Comparison of ENCODE assay signal across 8 cellular contexts in genomic region chr19:1105217-1105872, GRCh38. TPM values are rescaled to one million over a fixed set of nuclear protein-coding genes. Genes with fewer than 3 reads are reported as not detected.
DNase-seq lines count a peak whose midpoint lies in the region; ATAC-seq and TF ChIP-seq lines count a peak whose summit lies in the region.

No MANE protein-coding gene starts in this region.

- TF ChIP-seq RAD21 in neural cell (conservative IDR thresholded peaks at IDR 0.05) = no peak

- no peaks in the 10 kb centered on the region for H3K36me3 Mint-ChIP-seq in CD4-positive, CD25-positive, alpha-beta regulatory T cell

- peak overlapping the region; percentile 25 to 52 (median 29) for H3K27ac Mint-ChIP-seq in CD4-positive, CD25-positive, alpha-beta regulatory T cell

- no peaks in the 10 kb centered on the region for H3K79me2 ChIP-seq in OCI-LY1 (ENCODE audit: insufficient read depth, low read length)
- H3K79me2 ChIP-seq in neural cell (replicated peaks; ENCODE audit: insufficient read depth, low read length) = peaks cover 4% of the 10 kb centered on the region

- H3K27me3 Mint-ChIP-seq in CD4-positive, CD25-positive, alpha-beta regulatory T cell = no peaks in the 10 kb centered on the region

- no peaks in the 10 kb centered on the region for H3F3A ChIP-seq in OCI-LY1 (ENCODE audit: insufficient read depth, low read length)
- H3F3A ChIP-seq in neural cell (ENCODE audit: insufficient read depth, low read length, poor library complexity, severe bottlenecking) = no peaks in the 10 kb centered on the region

- DNase-seq in CD4-positive, CD25-positive, alpha-beta regulatory T cell = no peak
- DNase-seq in KG1 (lab: John Stamatoyannopoulos, UW) = no peak
- DNase-seq in activated effector memory CD4-positive, alpha-beta T cell treated with Interleukin-2 at 50 U/mL for 16 hours = no peak
- DNase-seq in Kasumi-1 (lab: John Stamatoyannopoulos, UW) = no peak

- no peak overlapping the region for H2AFZ ChIP-seq in OCI-LY1 (ENCODE audit: low read length)
- H2AFZ ChIP-seq in neural cell (ENCODE audit: low read depth, low read length) = no peak overlapping the region

- no peak for TF ChIP-seq EP300 in neural cell (conservative IDR thresholded peaks at IDR 0.05; ENCODE audit: poor library complexity, severe bottlenecking)

- H4K20me1 ChIP-seq in OCI-LY1 (ENCODE audit: insufficient read depth, low read length) (no peaks in the 10 kb centered on the region), neural cell (ENCODE audit: insufficient read depth) (no peaks in the 10 kb centered on the region)

- TF ChIP-seq CTCF in OCI-LY1 (IDR thresholded peaks at IDR 0.05; ENCODE audit: low read length) (no peak), neural cell (IDR thresholded peaks at IDR 0.05; ENCODE audit: poor library complexity, severe bottlenecking) (no peak)

- H3K9me2 ChIP-seq in OCI-LY1 (ENCODE audit: low read depth, low read length) (no peaks in the 10 kb centered on the region), neural cell (ENCODE audit: insufficient read depth, low read length) (no peaks in the 10 kb centered on the region)

- peak overlapping the region; percentile 77 to 91 (median 82) for H3K4me3 Mint-ChIP-seq in CD4-positive, CD25-positive, alpha-beta regulatory T cell

- WGBS in ectodermal cell, 2 experiments = 57 to 59% methylated on average over 49 of the region's 49 CpGs

- peaks cover 0 to 38% (median 11%) of the 10 kb centered on the region in 4 donors for H3K4me1 Mint-ChIP-seq in CD4-positive, CD25-positive, alpha-beta regulatory T cell

- H3K4me3 ChIP-seq in CD4-positive, CD25-positive, alpha-beta regulatory T cell (ENCODE audit: low read depth, low read length) = no peak overlapping the region
- H3K4me3 ChIP-seq in OCI-LY1 (ENCODE audit: low read depth, low read length, poor library complexity, severe bottlenecking) (peak overlapping the region; percentile 89), ectodermal cell (ENCODE audit: insufficient read depth, low read depth, low read length) (peak overlapping the region; percentile 89), neural cell (ENCODE audit: low read length) (peak overlapping the region; percentile 95)

- no peak for ATAC-seq in CD4-positive, CD25-positive, alpha-beta regulatory T cell (ENCODE audit: low read depth in 2 of 2)
- ATAC-seq in HG03196 (IDR thresholded peaks at IDR 0.05; ENCODE audit: unreplicated experiment) = no peak

- peaks cover 38% of the 10 kb centered on the region for H3K4me1 ChIP-seq in CD4-positive, CD25-positive, alpha-beta regulatory T cell (ENCODE audit: control insufficient read depth, insufficient read depth, low read length, poor library complexity, severe bottlenecking)
- H3K4me1 ChIP-seq in OCI-LY1 (ENCODE audit: insufficient read depth, low read length, severe bottlenecking) = peaks cover 45% of the 10 kb centered on the region
- H3K4me1 ChIP-seq in ectodermal cell (ENCODE audit: control insufficient read depth, insufficient read depth, low read length) = peaks cover 3% of the 10 kb centered on the region

- peak overlapping the region; percentile 83; the same call in 1 of the 2 replicates for H3K9ac ChIP-seq in OCI-LY1 (ENCODE audit: low read length)
- peak overlapping the region; percentile 95 for H3K9ac ChIP-seq in neural cell (ENCODE audit: low read length)

- H3K4me2 ChIP-seq in OCI-LY1 (ENCODE audit: low read length) (peak overlapping the region; percentile 84), neural cell (ENCODE audit: low read length) (peak overlapping the region; percentile 78)

- H3K36me3 ChIP-seq in CD4-positive, CD25-positive, alpha-beta regulatory T cell (ENCODE audit: control insufficient read depth, insufficient read depth, low read length) = peaks cover 7% of the 10 kb centered on the region
- H3K36me3 ChIP-seq in OCI-LY1 (ENCODE audit: insufficient read depth, low read length) (peaks cover 14% of the 10 kb centered on the region; the same call in 1 of the 2 replicates), ectodermal cell (ENCODE audit: control insufficient read depth, insufficient read depth, low read length) (no peaks in the 10 kb centered on the region), neural cell (ENCODE audit: insufficient read depth, low read length) (no peaks in the 10 kb centered on the region)

- H3K27ac ChIP-seq in CD4-positive, CD25-positive, alpha-beta regulatory T cell (ENCODE audit: insufficient read depth, low read length, poor library complexity, severe bottlenecking) = peak overlapping the region; percentile 98
- no peak overlapping the region for H3K27ac ChIP-seq in OCI-LY1 (ENCODE audit: low read depth, low read length, poor library complexity, severe bottlenecking)
- peak overlapping the region; percentile 94 for H3K27ac ChIP-seq in ectodermal cell (ENCODE audit: insufficient read depth, low read depth, low read length, poor library complexity, severe bottlenecking)
- H3K27ac ChIP-seq in neural cell (ENCODE audit: low read length) = peak overlapping the region; percentile 91

- no peaks in the 10 kb centered on the region for H3K9me3 ChIP-seq in CD4-positive, CD25-positive, alpha-beta regulatory T cell (ENCODE audit: control insufficient read depth in 2 of 2, low read length in 2 of 2)
- H3K9me3 ChIP-seq in OCI-LY1 (ENCODE audit: low read length) (no peaks in the 10 kb centered on the region), ectodermal cell (ENCODE audit: control insufficient read depth, low read length) (no peaks in the 10 kb centered on the region), neural cell (ENCODE audit: low read length) (no peaks in the 10 kb centered on the region)

- no peaks in the 10 kb centered on the region for H3K27me3 ChIP-seq in CD4-positive, CD25-positive, alpha-beta regulatory T cell (ENCODE audit: control insufficient read depth, insufficient read depth, low read length)
- H3K27me3 ChIP-seq in OCI-LY1 (ENCODE audit: insufficient read depth, low read length) (no peaks in the 10 kb centered on the region), ectodermal cell (ENCODE audit: control insufficient read depth, insufficient read depth, low read length, poor library complexity, severe bottlenecking) (no peaks in the 10 kb centered on the region), neural cell (ENCODE audit: insufficient read depth, low read depth, low read length) (no peaks in the 10 kb centered on the region)

- H3K9me3 Mint-ChIP-seq in CD4-positive, CD25-positive, alpha-beta regulatory T cell = peaks cover 0 to 2% (median 0%) of the 10 kb centered on the region in 7 donors

TF ChIP-seq in neural cell, 6 proteins besides CTCF, POLR2A, EP300 and RAD21:
- no peak for TF ChIP-seq MXI1 (conservative IDR thresholded peaks at IDR 0.05; ENCODE audit: poor library complexity, severe bottlenecking)
- no peak for TF ChIP-seq POLR2AphosphoS5 (IDR thresholded peaks at IDR 0.05)
- no peak for TF ChIP-seq SMC3 (conservative IDR thresholded peaks at IDR 0.05; ENCODE audit: poor library complexity)
- TF ChIP-seq TAF1 (IDR thresholded peaks at IDR 0.05; ENCODE audit: low read depth) = no peak
- TF ChIP-seq EZH2 (IDR thresholded peaks at IDR 0.05; ENCODE audit: borderline replicate concordance, insufficient read depth, low read length, poor library complexity, severe bottlenecking) = no peak
- TF ChIP-seq, protein P1, sequence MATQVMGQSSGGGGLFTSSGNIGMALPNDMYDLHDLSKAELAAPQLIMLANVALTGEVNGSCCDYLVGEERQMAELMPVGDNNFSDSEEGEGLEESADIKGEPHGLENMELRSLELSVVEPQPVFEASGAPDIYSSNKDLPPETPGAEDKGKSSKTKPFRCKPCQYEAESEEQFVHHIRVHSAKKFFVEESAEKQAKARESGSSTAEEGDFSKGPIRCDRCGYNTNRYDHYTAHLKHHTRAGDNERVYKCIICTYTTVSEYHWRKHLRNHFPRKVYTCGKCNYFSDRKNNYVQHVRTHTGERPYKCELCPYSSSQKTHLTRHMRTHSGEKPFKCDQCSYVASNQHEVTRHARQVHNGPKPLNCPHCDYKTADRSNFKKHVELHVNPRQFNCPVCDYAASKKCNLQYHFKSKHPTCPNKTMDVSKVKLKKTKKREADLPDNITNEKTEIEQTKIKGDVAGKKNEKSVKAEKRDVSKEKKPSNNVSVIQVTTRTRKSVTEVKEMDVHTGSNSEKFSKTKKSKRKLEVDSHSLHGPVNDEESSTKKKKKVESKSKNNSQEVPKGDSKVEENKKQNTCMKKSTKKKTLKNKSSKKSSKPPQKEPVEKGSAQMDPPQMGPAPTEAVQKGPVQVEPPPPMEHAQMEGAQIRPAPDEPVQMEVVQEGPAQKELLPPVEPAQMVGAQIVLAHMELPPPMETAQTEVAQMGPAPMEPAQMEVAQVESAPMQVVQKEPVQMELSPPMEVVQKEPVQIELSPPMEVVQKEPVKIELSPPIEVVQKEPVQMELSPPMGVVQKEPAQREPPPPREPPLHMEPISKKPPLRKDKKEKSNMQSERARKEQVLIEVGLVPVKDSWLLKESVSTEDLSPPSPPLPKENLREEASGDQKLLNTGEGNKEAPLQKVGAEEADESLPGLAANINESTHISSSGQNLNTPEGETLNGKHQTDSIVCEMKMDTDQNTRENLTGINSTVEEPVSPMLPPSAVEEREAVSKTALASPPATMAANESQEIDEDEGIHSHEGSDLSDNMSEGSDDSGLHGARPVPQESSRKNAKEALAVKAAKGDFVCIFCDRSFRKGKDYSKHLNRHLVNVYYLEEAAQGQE (IDR thresholded peaks at IDR 0.05; ENCODE audit: borderline replicate concordance) = no peak

RNA-seq across cellular contexts. Expression of gene GPX4, which starts 1.6 kb away (rescaled TPM):
- total RNA-seq in CD4-positive, CD25-positive, alpha-beta regulatory T cell = 112 TPM
- 100 to 1,000 TPM; 318 to 406 (median 354) TPM for polyA plus RNA-seq in CD4-positive, CD25-positive, alpha-beta regulatory T cell
- 427 TPM for polyA plus RNA-seq in ectodermal cell (2013, experiment 1 of 4)
- polyA plus RNA-seq in ectodermal cell (2013, experiment 2 of 4) = 398 TPM
- 429 TPM for polyA plus RNA-seq in ectodermal cell (2013, experiment 3 of 4)
- 460 TPM for polyA plus RNA-seq in ectodermal cell (2013, experiment 4 of 4)
- 713 and 812 TPM in 2 replicates for polyA plus RNA-seq in neural cell
- 192 and 197 TPM in 2 replicates for polyA minus RNA-seq in neural cell

RNA-seq across cellular contexts. Expression of gene POLR2E, which starts 10.2 kb away (rescaled TPM):
- total RNA-seq in CD4-positive, CD25-positive, alpha-beta regulatory T cell = 72.4 TPM
- 100 to 1,000 TPM; 120 to 145 (median 133) TPM for polyA plus RNA-seq in CD4-positive, CD25-positive, alpha-beta regulatory T cell
- 254 TPM for polyA plus RNA-seq in ectodermal cell (2013, experiment 1 of 4)
- 233 TPM for polyA plus RNA-seq in ectodermal cell (2013, experiment 2 of 4)
- 187 TPM for polyA plus RNA-seq in ectodermal cell (2013, experiment 3 of 4)
- polyA plus RNA-seq in ectodermal cell (2013, experiment 4 of 4) = 200 TPM
- polyA plus RNA-seq in neural cell = 168 and 172 TPM in 2 replicates
- 83.0 and 96.4 TPM in 2 replicates for polyA minus RNA-seq in neural cell

RNA-seq across cellular contexts. Expression of gene ARHGAP45, which starts 38.4 kb away (rescaled TPM):
- total RNA-seq in CD4-positive, CD25-positive, alpha-beta regulatory T cell = 756 TPM
- 100 to 1,000 TPM; 258 to 297 (median 277) TPM for polyA plus RNA-seq in CD4-positive, CD25-positive, alpha-beta regulatory T cell
- 18.4 TPM for polyA plus RNA-seq in ectodermal cell (2013, experiment 1 of 4)
- polyA plus RNA-seq in ectodermal cell (2013, experiment 2 of 4) = 17.5 TPM
- 16.3 TPM for polyA plus RNA-seq in ectodermal cell (2013, experiment 3 of 4)
- 13.6 TPM for polyA plus RNA-seq in ectodermal cell (2013, experiment 4 of 4)
- 2.8 and 3.3 TPM in 2 replicates for polyA plus RNA-seq in neural cell
- polyA minus RNA-seq in neural cell = 1.2 and 1.4 TPM in 2 replicates

Comparison
In these comparisons a context has a peak if more than half of its experiments do, and no peak if none do; other contexts are left out.
1. RNA of gene ARHGAP45, which starts 38.4 kb away (polyA plus RNA-seq): 258 to 297 TPM in CD4-positive, CD25-positive, alpha-beta regulatory T cell; 2.8 to 3.3 TPM in neural cell; every median in the first group is over 10 times any median in the second.